ENCODE assay signal across 8 cellular contexts in genomic region chr3:71219744-71220638, GRCh38.
DNase-seq lines count a peak whose midpoint lies in the region; ATAC-seq and TF ChIP-seq lines count a peak whose summit lies in the region.

No MANE protein-coding gene starts in this region.

- peaks cover 3% of the 10 kb centered on the region for H3K9me3 Mint-ChIP-seq in activated B cell treated with CpG ODN at 0.5 μM for 24 hours

- CTCF ChIA-PET in activated B cell treated with CpG ODN at 0.5 μM for 24 hours (lab: Charles Lee), result no interaction called here

- H3K27me3 Mint-ChIP-seq in activated B cell treated with CpG ODN at 0.5 μM for 24 hours, result no peaks in the 10 kb centered on the region

- TF ChIP-seq CTCF in activated B cell treated with CpG ODN at 0.5 μM for 24 hours (IDR thresholded peaks at IDR 0.05), result no peak

- ATAC-seq in GM18870 (IDR thresholded peaks at IDR 0.05; ENCODE audit: unreplicated experiment) (peak; percentile 97), HG02588 (IDR thresholded peaks at IDR 0.05; ENCODE audit: unreplicated experiment) (peak; percentile 99), activated B cell treated with CpG ODN at 0.5 μM for 24 hours (ENCODE audit: low read depth) (peak; percentile 98), left colon (no peak)

- H3K27ac Mint-ChIP-seq in activated B cell treated with CpG ODN at 0.5 μM for 24 hours, result peak overlapping the region; percentile 47

- POLR2A ChIA-PET in activated B cell treated with CpG ODN at 0.5 μM for 24 hours (lab: Charles Lee), result interaction anchor here (0.8 to 1.1 kb wide), 3 partner anchors 83 to 163 kb away, joined by 3 to 4 read pairs (median 3); no protein-coding TSS in a partner anchor

- DNase-seq in activated B cell treated with CpG ODN at 0.5 μM for 24 hours (no peak), middle frontal gyrus (ENCODE audit: extremely low spot score, low spot score) (no peak), NCI-H2196 (lab: John Stamatoyannopoulos, UW; ENCODE audit: unreplicated experiment) (no peak), cortex of kidney (lab: John Stamatoyannopoulos, UW) (no peak), left colon (no peak)
- peak; percentile 30 to 59 (median 46) for DNase-seq in stimulated activated CD4-positive, alpha-beta T cell treated with anti-CD3 and anti-CD28 coated beads, Interleukin-12 subunit alpha, Interleukin-12 subunit beta, amount 100 ng/mL, for 48 hours (ENCODE audit: low read depth in 2 of 3, low spot score in 1 of 3)

- peaks cover 37% of the 10 kb centered on the region for H3K36me3 Mint-ChIP-seq in activated B cell treated with CpG ODN at 0.5 μM for 24 hours (ENCODE audit: low read depth)

- intact Hi-C loops in activated B cell treated with CpG ODN at 0.5 μM for 24 hours (cut with micrococcal nuclease), result loop anchor here (10.0 kb wide), 1 partner anchor 175 kb away; no protein-coding TSS in a partner anchor
- intact Hi-C loops in left colon (cut with DNase I, micrococcal nuclease), result no loop called here

- peaks cover 64% of the 10 kb centered on the region for H3K4me1 Mint-ChIP-seq in activated B cell treated with CpG ODN at 0.5 μM for 24 hours

- no peak overlapping the region for H3K4me3 Mint-ChIP-seq in activated B cell treated with CpG ODN at 0.5 μM for 24 hours

Comparison
In these comparisons a context has a peak if more than half of its experiments do, and no peak if none do; other contexts are left out.
1. DNase-seq: peak in stimulated activated CD4-positive, alpha-beta T cell treated with anti-CD3 and anti-CD28 coated beads, Interleukin-12 subunit alpha, Interleukin-12 subunit beta, amount 100 ng/mL, for 48 hours (3 of 3); none in activated B cell treated with CpG ODN at 0.5 μM for 24 hours (single experiment), middle frontal gyrus (single experiment), NCI-H2196 (single experiment), cortex of kidney (single experiment) and left colon (0 of 2).